Comparison of ENCODE assay signal across 21 cellular contexts in genomic region chr5:138901716-138902115, GRCh38. TPM values are rescaled to one million over a fixed set of nuclear protein-coding genes. Genes with fewer than 3 reads are reported as not detected.
DNase-seq lines count a peak whose midpoint lies in the region; ATAC-seq and TF ChIP-seq lines count a peak whose summit lies in the region.
"Had no signal": no experiment of that assay in that cellular context is flagged by ENCODE, and none has a peak within 500 bp of the region (broad histone marks: within the 10 kb centered on the region; RNA-seq: fewer than 3 reads in every experiment).

No MANE protein-coding gene starts in this region.

- H3K4me2 ChIP-seq in MM.1S (ENCODE audit: low read depth, low read length): no peak overlapping the region
- H3K4me2 ChIP-seq in GM23248 (ENCODE audit: unreplicated experiment): no peak overlapping the region
- H3K4me2 ChIP-seq: hepatocyte had no signal

- no TSS peak for BruUV-seq in MCF 10A (replicated peaks; lab: Mats Ljungman, UMichigan)

- no peak for DNase-seq in MCF 10A (ENCODE audit: unreplicated experiment)
- DNase-seq in breast epithelium (ENCODE audit: low spot score in 2 of 2): no peak
- DNase-seq in endothelial cell (ENCODE audit: low spot score): no peak
- DNase-seq in osteocyte (ENCODE audit: extremely low spot score, unreplicated experiment): no peak
- DNase-seq in NK-92 treated with Interleukin-12 subunit alpha and Interleukin-12 subunit beta, amount 100 ng/mL, for 24 hours (lab: John Stamatoyannopoulos, UW): no peak
- no peak for DNase-seq in MM.1S
- DNase-seq in GM23248: no peak
- DNase-seq: 8988T; activated B cell treated with CpG ODN at 0.5 μM for 24 hours; activated CD8-positive, alpha-beta T cell treated with anti-CD3 and anti-CD28 coated beads, Interleukin-2, amount 10 ng/mL, durations not matched to agents 7 days and 5 days; activated naive CD8-positive, alpha-beta T cell treated with anti-CD3 and anti-CD28 coated beads, Interleukin-2, amount 10 ng/mL, durations not matched to agents 7 days and 5 days; activated T-cell treated with anti-CD3 and anti-CD28 coated beads, Interleukin-2, amount 50 U/mL, for 72 hours; DMS79; SHP77 treated with DMSO at 0.1 percent for 48 hours; small intestine; tibial artery had no signal

- in situ Hi-C loops in GM23248 (cut with MboI): no loop called here

- no peak for TF ChIP-seq CTCF in MCF 10A (IDR thresholded peaks at IDR 0.05; ENCODE audit: unreplicated experiment)
- no peak for TF ChIP-seq CTCF in breast epithelium (IDR thresholded peaks at IDR 0.05)
- TF ChIP-seq CTCF in endothelial cell (IDR thresholded peaks at IDR 0.05; ENCODE audit: unreplicated experiment): no peak
- no peak for TF ChIP-seq CTCF in osteocyte (IDR thresholded peaks at IDR 0.05)
- TF ChIP-seq CTCF in MM.1S (IDR thresholded peaks at IDR 0.05; ENCODE audit: low read length): no peak

- 98 to 100% methylated on average over 2 of the region's 2 CpGs for WGBS in GM23248 (ENCODE audit: low coverage in 1 of 2, low lambda C conversion rate in 2 of 2, missing lambda C conversion rate in 2 of 2), 2 experiments

- H3K27me3 ChIP-seq in breast epithelium (no peaks in the 10 kb centered on the region), MM.1S (replicated peaks; ENCODE audit: insufficient read depth, low read length) (no peaks in the 10 kb centered on the region), GM23248 (replicated peaks; ENCODE audit: insufficient read depth) (no peaks in the 10 kb centered on the region)
- H3K27me3 ChIP-seq: hepatocyte, tibial artery had no signal

- CTCF ChIA-PET in MCF 10A (lab: Yijun Ruan, JAX): interaction anchor here (0.9 kb wide), 1 partner anchor 77 kb away, joined by 3 read pairs; no protein-coding TSS in a partner anchor

- TF ChIP-seq POLR2A in breast epithelium (IDR thresholded peaks at IDR 0.05): no peak

- H3K79me2 ChIP-seq in MM.1S (ENCODE audit: low read length) (no peaks in the 10 kb centered on the region), GM23248 (ENCODE audit: insufficient read depth) (peaks cover 65% of the 10 kb centered on the region)

- intact Hi-C loops in MCF 10A (cut with micrococcal nuclease) (no loop called here), breast epithelium (cut with DNase I; ENCODE audit: low total_unique reads) (no loop called here)

- peaks cover 31% of the 10 kb centered on the region for H3K4me1 Mint-ChIP-seq in MCF 10A (ENCODE audit: insufficient read depth, unreplicated experiment)
- peaks cover 54% of the 10 kb centered on the region for H3K4me1 Mint-ChIP-seq in endothelial cell (ENCODE audit: unreplicated experiment)
- H3K4me1 Mint-ChIP-seq in osteocyte (ENCODE audit: unreplicated experiment): peaks cover 56% of the 10 kb centered on the region
- H3K4me1 Mint-ChIP-seq: CD14-positive monocyte had no signal

- POLR2A ChIA-PET in MCF 10A (lab: Yijun Ruan, JAX): no interaction called here

- no peak overlapping the region for H2AFZ ChIP-seq in MM.1S (ENCODE audit: low read length)
- H2AFZ ChIP-seq in GM23248: no peak overlapping the region
- H2AFZ ChIP-seq: hepatocyte had no signal

- H3K27ac Mint-ChIP-seq in MCF 10A (ENCODE audit: low read depth, unreplicated experiment) (peak overlapping the region; percentile 26), endothelial cell (ENCODE audit: unreplicated experiment) (peak overlapping the region; percentile 89), osteocyte (ENCODE audit: unreplicated experiment) (peak overlapping the region; percentile 82)
- H3K27ac Mint-ChIP-seq: activated B cell treated with CpG ODN at 0.5 μM for 24 hours; activated CD8-positive, alpha-beta T cell treated with anti-CD3 and anti-CD28 coated beads, Interleukin-2, amount 10 ng/mL, durations not matched to agents 7 days and 5 days; activated naive CD8-positive, alpha-beta T cell treated with anti-CD3 and anti-CD28 coated beads, Interleukin-2, amount 10 ng/mL, durations not matched to agents 7 days and 5 days; activated T-cell treated with anti-CD3 and anti-CD28 coated beads, Interleukin-2, amount 50 U/mL, for 72 hours; CD14-positive monocyte had no signal

- H3F3A ChIP-seq in MM.1S (ENCODE audit: insufficient read depth, low read length) (peaks cover 4% of the 10 kb centered on the region; the same call in 1 of the 2 replicates), GM23248 (ENCODE audit: insufficient read depth) (peaks cover 25% of the 10 kb centered on the region)

- H4K20me1 ChIP-seq in MM.1S (ENCODE audit: insufficient read depth, low read length) (no peaks in the 10 kb centered on the region), GM23248 (ENCODE audit: insufficient read depth) (no peaks in the 10 kb centered on the region)

- H3K4me3 Mint-ChIP-seq in MCF 10A (ENCODE audit: unreplicated experiment) (no peak overlapping the region), endothelial cell (ENCODE audit: unreplicated experiment) (peak overlapping the region; percentile 79), osteocyte (ENCODE audit: unreplicated experiment) (no peak overlapping the region)
- H3K4me3 Mint-ChIP-seq: activated B cell treated with CpG ODN at 0.5 μM for 24 hours; activated CD8-positive, alpha-beta T cell treated with anti-CD3 and anti-CD28 coated beads, Interleukin-2, amount 10 ng/mL, durations not matched to agents 7 days and 5 days; activated naive CD8-positive, alpha-beta T cell treated with anti-CD3 and anti-CD28 coated beads, Interleukin-2, amount 10 ng/mL, durations not matched to agents 7 days and 5 days; CD14-positive monocyte had no signal

- H3K9me2 ChIP-seq in MM.1S (replicated peaks; ENCODE audit: insufficient read depth, low read length) (no peaks in the 10 kb centered on the region), GM23248 (ENCODE audit: insufficient read depth) (no peaks in the 10 kb centered on the region)

- H3K36me3 Mint-ChIP-seq in MCF 10A (ENCODE audit: insufficient read depth, unreplicated experiment) (peaks cover 87% of the 10 kb centered on the region), endothelial cell (ENCODE audit: low read depth, unreplicated experiment) (peaks cover 47% of the 10 kb centered on the region), osteocyte (ENCODE audit: unreplicated experiment) (peaks cover 55% of the 10 kb centered on the region)

- H3K9me3 ChIP-seq in breast epithelium (no peaks in the 10 kb centered on the region), MM.1S (replicated peaks; ENCODE audit: insufficient read depth, low read length) (no peaks in the 10 kb centered on the region), GM23248 (ENCODE audit: low read depth) (no peaks in the 10 kb centered on the region)
- H3K9me3 ChIP-seq: tibial artery had no signal

- H3K4me1 ChIP-seq in breast epithelium (no peaks in the 10 kb centered on the region), MM.1S (ENCODE audit: low read length) (no peaks in the 10 kb centered on the region), GM23248 (ENCODE audit: insufficient read depth) (peaks cover 18% of the 10 kb centered on the region; the same call in 1 of the 2 replicates)

- H3K36me3 ChIP-seq in breast epithelium (peaks cover 7% of the 10 kb centered on the region), MM.1S (replicated peaks; ENCODE audit: insufficient read depth, low read length) (no peaks in the 10 kb centered on the region), GM23248 (ENCODE audit: low read depth) (peaks cover 19% of the 10 kb centered on the region)

- H3K27me3 Mint-ChIP-seq in MCF 10A (ENCODE audit: insufficient read depth, unreplicated experiment): no peaks in the 10 kb centered on the region
- H3K27me3 Mint-ChIP-seq in endothelial cell (ENCODE audit: unreplicated experiment): peaks cover 14% of the 10 kb centered on the region
- no peaks in the 10 kb centered on the region for H3K27me3 Mint-ChIP-seq in osteocyte (ENCODE audit: unreplicated experiment)
- H3K27me3 Mint-ChIP-seq: activated B cell treated with CpG ODN at 0.5 μM for 24 hours had no signal

- H3K4me3 ChIP-seq in breast epithelium (no peak overlapping the region), MM.1S (ENCODE audit: low read length) (no peak overlapping the region), GM23248 (no peak overlapping the region)
- H3K4me3 ChIP-seq: hepatocyte, tibial artery had no signal

- H3K9me3 Mint-ChIP-seq in MCF 10A (ENCODE audit: unreplicated experiment) (no peaks in the 10 kb centered on the region), endothelial cell (ENCODE audit: unreplicated experiment) (no peaks in the 10 kb centered on the region), osteocyte (ENCODE audit: unreplicated experiment) (peaks cover 7% of the 10 kb centered on the region)
- H3K9me3 Mint-ChIP-seq: activated B cell treated with CpG ODN at 0.5 μM for 24 hours had no signal

- H3K9ac ChIP-seq in MM.1S (ENCODE audit: low read length) (no peak overlapping the region), GM23248 (no peak overlapping the region)

- ATAC-seq in HG03108 (IDR thresholded peaks at IDR 0.05; ENCODE audit: unreplicated experiment): no peak
- ATAC-seq: activated CD8-positive, alpha-beta T cell treated with anti-CD3 and anti-CD28 coated beads, Interleukin-2, amount 10 ng/mL, durations not matched to agents 7 days and 5 days; activated T-cell treated with anti-CD3 and anti-CD28 coated beads, Interleukin-2, amount 50 U/mL, for 72 hours; HCT116 had no signal

- H3K27ac ChIP-seq in breast epithelium (no peak overlapping the region), MM.1S (ENCODE audit: low read length) (no peak overlapping the region), GM23248 (no peak overlapping the region)
- H3K27ac ChIP-seq: hepatocyte, tibial artery had no signal

RNA-seq across cellular contexts. Expression of gene LRRTM2, which starts 26.6 kb away (rescaled TPM):
- total RNA-seq in MCF 10A (2022) (not detected in 2 replicates), breast epithelium (1 to 10 TPM in 2 of 3 donors, under 1 TPM in 1; under 0.01 to 1.4 (median 1.0) TPM), endothelial cell (ENCODE audit: unreplicated experiment) (not detected), osteocyte (not detected in 2 replicates)
- 0.11 and 0.38 TPM in 2 replicates for total RNA-seq in GM23248 (2014; rRNA removed; shearing (Covaris generic))
- polyA plus RNA-seq in GM23248 (2016; fragmentation: Nextera tagmentation; extraction: Ambion mirVana): 0.22 and 0.71 TPM in 2 replicates
- total RNA-seq: bronchial epithelial cell had no signal

Comparison
In these comparisons a context has a peak if more than half of its experiments do, and no peak if none do; other contexts are left out.
1. H3K27ac Mint-ChIP-seq: peak in every context shown above with its lines; median percentile 89 in endothelial cell; 82 in osteocyte; 26 in MCF 10A.